In the genomic region with DNA sequence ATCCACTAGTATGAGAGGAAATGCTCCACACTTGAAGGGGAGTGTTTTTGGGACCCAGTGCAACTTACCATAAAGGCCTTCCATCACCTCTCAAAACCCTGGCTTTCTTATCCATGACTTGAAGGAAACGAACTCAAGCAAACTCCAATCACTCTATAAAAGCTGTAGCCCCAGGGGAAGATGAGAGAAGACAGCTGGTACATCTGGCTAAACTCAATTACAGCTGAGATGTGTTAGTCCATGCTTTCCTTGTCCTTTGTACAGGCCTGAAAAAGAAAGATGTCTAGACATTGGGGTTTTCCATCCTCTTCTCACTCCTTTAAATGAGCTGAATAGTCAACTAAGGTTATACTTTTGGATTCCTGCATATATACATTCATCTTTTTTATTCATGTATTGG, we compare ENCODE assay signal across 3 cellular contexts.
"Had no signal": no experiment of that assay in that cellular context is flagged by ENCODE, and none has a peak within 500 bp of the region (broad histone marks: within the 10 kb centered on the region; RNA-seq: fewer than 3 reads in every experiment).

No MANE protein-coding gene starts in this region.

- H3K4me3 ChIP-seq: K562 had no signal

- DNase-seq: IMR-90 had no signal

- H3K27ac ChIP-seq: HL-60 had no signal
